In genomic region chr16:69107311-69107962, GRCh38 we compare ENCODE assay signal across 8 cellular contexts. TPM values are rescaled to one million over a fixed set of nuclear protein-coding genes. Genes with fewer than 3 reads are reported as not detected.
A peak's percentile ranks its signal among the peaks of the same experiment; 100 is the strongest.
DNase-seq lines count a peak whose midpoint lies in the region; TF ChIP-seq lines count a peak whose summit lies in the region.

No MANE protein-coding gene starts in this region.

- H3K27ac ChIP-seq in CD8-positive, alpha-beta memory T cell (ENCODE audit: low read depth, low read length) = no peak overlapping the region
- no peak overlapping the region for H3K27ac ChIP-seq in PC-9
- H3K27ac ChIP-seq in fibroblast of lung (ENCODE audit: insufficient read depth, low read length) = no peak overlapping the region
- H3K27ac ChIP-seq in uterus = no peak overlapping the region

- TF ChIP-seq CTCF in PC-9 (conservative IDR thresholded peaks at IDR 0.05) = no peak
- TF ChIP-seq CTCF in fibroblast of lung (conservative IDR thresholded peaks at IDR 0.05 in 1 of 2, IDR thresholded peaks at IDR 0.05 in 1 of 2; ENCODE audit: low read depth in 1 of 2, low read length in 2 of 2) = no peak
- TF ChIP-seq CTCF in uterus (IDR thresholded peaks at IDR 0.05) = no peak

- peak overlapping the region in 6 of 7 donors; percentile 32 to 66 (median 58) for H3K4me3 Mint-ChIP-seq in CD8-positive, alpha-beta memory T cell

- H3K9me2 ChIP-seq in PC-9 (ENCODE audit: insufficient read depth) = no peaks in the 10 kb centered on the region

- no peaks in the 10 kb centered on the region for H4K20me1 ChIP-seq in PC-9 (ENCODE audit: insufficient read depth)
- H4K20me1 ChIP-seq in fibroblast of lung (ENCODE audit: control insufficient read depth, extremely low read depth, insufficient read depth, low read length) = no peaks in the 10 kb centered on the region

- H3K36me3 Mint-ChIP-seq in CD8-positive, alpha-beta memory T cell = peaks cover 3 to 25% (median 12%) of the 10 kb centered on the region in 3 donors

- BruUV-seq in PC-9 (replicated peaks; lab: Mats Ljungman, UMichigan) = no TSS peak

- H3K27ac Mint-ChIP-seq in CD8-positive, alpha-beta memory T cell = no peak overlapping the region

- H3K9me3 Mint-ChIP-seq in CD8-positive, alpha-beta memory T cell = peaks cover 0 to 2% (median 0%) of the 10 kb centered on the region in 5 donors

- POLR2A ChIA-PET in CD8-positive, alpha-beta memory T cell (lab: Charles Lee) = no interaction called here
- POLR2A ChIA-PET in PC-9 (lab: Charles Lee; ENCODE audit: unreplicated experiment) = no interaction called here

- no peak for TF ChIP-seq POLR2A in uterus (IDR thresholded peaks at IDR 0.05)

- H2AFZ ChIP-seq in PC-9 (0 out of 2 replicates have a peak overlapping the region, but pooled peaks have one; percentile 82), fibroblast of lung (ENCODE audit: low read length) (no peak overlapping the region), neuron (ENCODE audit: low read depth, low read length) (no peak overlapping the region)

- no peaks in the 10 kb centered on the region for H3K9me3 ChIP-seq in CD8-positive, alpha-beta memory T cell (ENCODE audit: low read length)
- no peaks in the 10 kb centered on the region for H3K9me3 ChIP-seq in PC-9 (ENCODE audit: insufficient read depth, low read depth)
- no peaks in the 10 kb centered on the region for H3K9me3 ChIP-seq in fibroblast of lung (ENCODE audit: control insufficient read depth, insufficient read depth, low read depth, low read length)
- no peaks in the 10 kb centered on the region for H3K9me3 ChIP-seq in neuron (ENCODE audit: low read length)
- no peaks in the 10 kb centered on the region for H3K9me3 ChIP-seq in uterus

- intact Hi-C loops in PC-9 (cut with micrococcal nuclease; ENCODE audit: unreplicated experiment) = loop anchor here (5.0 kb wide), 1 partner anchor 115 kb away; no protein-coding TSS in a partner anchor
- intact Hi-C loops in uterus (cut with DNase I; ENCODE audit: low total_unique reads) = no loop called here

- H3K9ac ChIP-seq in fibroblast of lung (ENCODE audit: insufficient read depth, low read length) = no peak overlapping the region

- H3K4me1 ChIP-seq in CD8-positive, alpha-beta memory T cell (ENCODE audit: insufficient read depth, low read length) = peaks cover 14% of the 10 kb centered on the region
- peaks cover 14% of the 10 kb centered on the region; the same call in 1 of the 2 replicates for H3K4me1 ChIP-seq in PC-9 (replicated peaks; ENCODE audit: insufficient read depth)
- peaks cover 5% of the 10 kb centered on the region for H3K4me1 ChIP-seq in fibroblast of lung (ENCODE audit: control insufficient read depth, extremely low read depth, insufficient read depth, low read length)
- peaks cover 22% of the 10 kb centered on the region for H3K4me1 ChIP-seq in neuron (ENCODE audit: insufficient read depth, low read length)
- peaks cover 0 to 16% of the 10 kb centered on the region in 2 donors for H3K4me1 ChIP-seq in uterus

- peaks cover 12% of the 10 kb centered on the region for H3K79me2 ChIP-seq in PC-9 (ENCODE audit: low read depth)
- no peaks in the 10 kb centered on the region for H3K79me2 ChIP-seq in fibroblast of lung (ENCODE audit: control insufficient read depth, insufficient read depth, low read length)

- H3K4me2 ChIP-seq in PC-9 = peak overlapping the region; percentile 96
- H3K4me2 ChIP-seq in fibroblast of lung (ENCODE audit: extremely low read depth, insufficient read depth, low read length) = peak overlapping the region; percentile 68

- peaks cover 22% of the 10 kb centered on the region for H3K27me3 ChIP-seq in CD8-positive, alpha-beta memory T cell (ENCODE audit: insufficient read depth, low read length, poor library complexity, severe bottlenecking)
- no peaks in the 10 kb centered on the region for H3K27me3 ChIP-seq in PC-9 (ENCODE audit: insufficient read depth, low read depth)
- H3K27me3 ChIP-seq in fibroblast of lung (ENCODE audit: control insufficient read depth, insufficient read depth, low read length) = no peaks in the 10 kb centered on the region
- H3K27me3 ChIP-seq in neuron (ENCODE audit: insufficient read depth, low read length) = no peaks in the 10 kb centered on the region
- peaks cover 0 to 11% of the 10 kb centered on the region in 2 donors for H3K27me3 ChIP-seq in uterus

- no peak overlapping the region for H3K4me3 ChIP-seq in CD8-positive, alpha-beta memory T cell (ENCODE audit: low read length)
- H3K4me3 ChIP-seq in PC-9 (peak overlapping the region; percentile 93), fibroblast of lung (replicated peaks in 1 of 4; ENCODE audit: control extremely low read depth in 1 of 4, insufficient read depth in 1 of 4, low read depth in 3 of 4, low read length in 4 of 4) (peak overlapping the region in 2 of 4 experiments; percentile 10 to 57), neuron (ENCODE audit: low read length) (peak overlapping the region; percentile 71), uterus (peak overlapping the region in 1 of 2 donors; percentile 33)

- CTCF ChIA-PET in CD8-positive, alpha-beta memory T cell (lab: Charles Lee) = no interaction called here
- CTCF ChIA-PET in PC-9 (lab: Charles Lee) = interaction anchor here (0.6 kb wide), 1 partner anchor 165 kb away, joined by 3 read pairs; no protein-coding TSS in a partner anchor

- peaks cover 13 to 22% (median 14%) of the 10 kb centered on the region in 3 donors for H3K4me1 Mint-ChIP-seq in CD8-positive, alpha-beta memory T cell

- DNase-seq in CD8-positive, alpha-beta memory T cell = no peak
- peak in 1 of 2 experiments; percentile 10 for DNase-seq in PC-9
- DNase-seq in fibroblast of lung (ENCODE audit: low read depth in 2 of 2) = peak; percentile 15 to 22
- DNase-seq in SKM-1 treated with dmso at 0.1 percent for 144 hours (lab: John Stamatoyannopoulos, UW; ENCODE audit: unreplicated experiment) = no peak
- DNase-seq in activated CD4-positive, CD25-positive, alpha-beta regulatory T cell treated with anti-CD3 and anti-CD28 coated beads, Interleukin-2, amount 50 U/mL, for 72 hours = no peak
- no peak for DNase-seq in globus pallidus (ENCODE audit: low spot score)
- DNase-seq in uterus = no peak

- peaks cover 35 to 37% of the 10 kb centered on the region in 2 donors for H3K27me3 Mint-ChIP-seq in CD8-positive, alpha-beta memory T cell

- no peaks in the 10 kb centered on the region for H3K36me3 ChIP-seq in CD8-positive, alpha-beta memory T cell (ENCODE audit: insufficient read depth, low read length)
- H3K36me3 ChIP-seq in PC-9 (ENCODE audit: low read depth) (no peaks in the 10 kb centered on the region), fibroblast of lung (ENCODE audit: control insufficient read depth, insufficient read depth, low read length) (peaks cover 2% of the 10 kb centered on the region), neuron (ENCODE audit: insufficient read depth, low read length) (peaks cover 23% of the 10 kb centered on the region), uterus (no peaks in the 10 kb centered on the region)

- H3F3A ChIP-seq in PC-9 (ENCODE audit: insufficient read depth, low read depth) = peaks cover 22% of the 10 kb centered on the region; the same call in 1 of the 2 replicates

RNA-seq across cellular contexts. Expression of gene HAS3, which starts 2.0 kb away (rescaled TPM):
- under 1 TPM; 0.55 to 0.62 TPM for total RNA-seq in CD8-positive, alpha-beta memory T cell
- polyA plus RNA-seq in CD8-positive, alpha-beta memory T cell = 0.07 TPM
- total RNA-seq in PC-9 (2021) = 2.5 and 2.7 TPM in 2 replicates
- 0.26 and 0.33 TPM in 2 replicates for total RNA-seq in fibroblast of lung
- 0.19 and 0.27 TPM in 2 replicates for polyA plus RNA-seq in fibroblast of lung
- 0.12 and 0.20 TPM in 2 replicates for polyA plus RNA-seq in fibroblast of lung (2012)
- not detected in 2 replicates for polyA minus RNA-seq in fibroblast of lung (ENCODE audit: low replicate concordance)
- 1 to 10 TPM in 3 of 4 donors, under 1 TPM in 1; under 0.01 to 2.6 (median 1.8) TPM for total RNA-seq in uterus

RNA-seq across cellular contexts. Expression of gene CHTF8, which starts 25.0 kb away (rescaled TPM):
- total RNA-seq in CD8-positive, alpha-beta memory T cell = 100 to 1,000 TPM; 141 to 149 TPM
- 181 TPM for polyA plus RNA-seq in CD8-positive, alpha-beta memory T cell
- total RNA-seq in PC-9 (2021) = 126 and 161 TPM in 2 replicates
- total RNA-seq in fibroblast of lung = 39.0 and 55.7 TPM in 2 replicates
- polyA plus RNA-seq in fibroblast of lung = 74.3 and 83.0 TPM in 2 replicates
- 77.0 and 86.9 TPM in 2 replicates for polyA plus RNA-seq in fibroblast of lung (2012)
- polyA minus RNA-seq in fibroblast of lung (ENCODE audit: low replicate concordance) = 193 and 219 TPM in 2 replicates
- 100 to 1,000 TPM in 1 of 4 donors, 10 to 100 TPM in 3; 29.7 to 120 (median 65.3) TPM for total RNA-seq in uterus

RNA-seq across cellular contexts. Expression of gene UTP4, which starts 25.0 kb away (rescaled TPM):
- 100 to 1,000 TPM; 150 to 155 TPM for total RNA-seq in CD8-positive, alpha-beta memory T cell
- 59.0 TPM for polyA plus RNA-seq in CD8-positive, alpha-beta memory T cell
- total RNA-seq in PC-9 (2021) (42.1 and 45.9 TPM in 2 replicates), fibroblast of lung (14.4 and 14.9 TPM in 2 replicates), uterus (10 to 100 TPM; 12.1 to 45.1 (median 31.4) TPM)
- polyA plus RNA-seq in fibroblast of lung = 56.5 and 80.1 TPM in 2 replicates
- polyA plus RNA-seq in fibroblast of lung (2012) = 31.8 and 48.3 TPM in 2 replicates
- 79.6 and 176 TPM in 2 replicates for polyA minus RNA-seq in fibroblast of lung (ENCODE audit: low replicate concordance)

Comparison
In these comparisons a context has a peak if more than half of its experiments do, and no peak if none do; other contexts are left out.
1. DNase-seq: peak in fibroblast of lung (2 of 2); none in CD8-positive, alpha-beta memory T cell (0 of 5), SKM-1 treated with dmso at 0.1 percent for 144 hours (single experiment), activated CD4-positive, CD25-positive, alpha-beta regulatory T cell treated with anti-CD3 and anti-CD28 coated beads, Interleukin-2, amount 50 U/mL, for 72 hours (single experiment), globus pallidus (single experiment) and uterus (0 of 2).